ENCODE assay signal across 13 cellular contexts in the genomic region with DNA sequence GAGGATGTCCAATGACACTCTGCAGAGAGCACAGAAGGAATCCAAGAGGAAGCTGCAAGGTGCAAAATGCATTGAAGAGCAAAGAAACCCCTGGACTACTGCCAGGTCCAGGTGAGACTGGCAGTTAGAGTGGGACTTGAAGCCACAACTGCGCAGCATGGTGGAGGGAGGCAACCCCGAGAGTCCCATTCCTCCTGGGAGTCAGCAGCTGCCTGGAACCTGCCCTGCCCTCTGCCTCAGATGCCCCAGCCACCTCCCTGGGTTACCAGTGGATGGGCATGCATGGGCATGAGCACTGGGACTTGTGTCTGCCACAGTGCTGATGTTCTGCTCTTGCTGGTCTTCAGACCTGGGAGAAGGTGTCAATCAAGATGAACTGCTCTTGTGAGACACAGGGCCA. TPM values are rescaled to one million over a fixed set of nuclear protein-coding genes. Genes with fewer than 3 reads are reported as not detected.
DNase-seq lines count a peak whose midpoint lies in the region; ATAC-seq, FAIRE-seq and TF ChIP-seq lines count a peak whose summit lies in the region.
"Had no signal": no experiment of that assay in that cellular context is flagged by ENCODE, and none has a peak within 500 bp of the region (broad histone marks: within the 10 kb centered on the region; RNA-seq: fewer than 3 reads in every experiment).

No MANE protein-coding gene starts in this region.

- H3K27me3 ChIP-seq in heart right ventricle: peaks cover 0 to 11% (median 0%) of the 10 kb centered on the region in 7 donors
- no peaks in the 10 kb centered on the region for H3K27me3 ChIP-seq in vagina
- no peaks in the 10 kb centered on the region for H3K27me3 ChIP-seq in SJCRH30

- peaks cover 15% of the 10 kb centered on the region for H3K4me1 Mint-ChIP-seq in activated CD4-positive, alpha-beta memory T cell treated with anti-CD3 and anti-CD28 coated beads for 36 hours (ENCODE audit: low read depth)

- FAIRE-seq in kidney (lab: Jason Lieb, UNC): no peak
- FAIRE-seq: endothelial cell of umbilical vein had no signal

- H3K36me3 Mint-ChIP-seq in activated CD4-positive, alpha-beta memory T cell treated with anti-CD3 and anti-CD28 coated beads for 36 hours: no peaks in the 10 kb centered on the region

- H3K4me3 ChIP-seq in heart right ventricle: no peak overlapping the region
- no peak overlapping the region for H3K4me3 ChIP-seq in kidney (ENCODE audit: low read length in 2 of 2)
- H3K4me3 ChIP-seq in vagina: no peak overlapping the region
- H3K4me3 ChIP-seq in SJCRH30: no peak overlapping the region

- CTCF ChIA-PET in activated CD4-positive, alpha-beta memory T cell treated with anti-CD3 and anti-CD28 coated beads for 36 hours (lab: Charles Lee): interaction anchor here (0.7 to 2.5 kb wide), 27 partner anchors 14 to 489 kb away, joined by 3 to 26 read pairs (median 4); partner anchors contain the start of genes ANKMY1, CAPN10, NDUFA10 and RNPEPL1

- DNase-seq in left cardiac atrium (peak; percentile 4), heart right ventricle (no peak), kidney (peak; percentile 56), vagina (ENCODE audit: extremely low spot score in 2 of 2) (peak; percentile 80 to 88), NCI-H2171 treated with DMSO at 0.1 percent for 48 hours (lab: John Stamatoyannopoulos, UW) (no peak), SJCRH30 (no peak), AG20443 (ENCODE audit: low spot score) (no peak)
- peak; percentile 8 for DNase-seq in activated CD4-positive, alpha-beta memory T cell treated with anti-CD3 and anti-CD28 coated beads for 36 hours
- DNase-seq: activated naive CD8-positive, alpha-beta T cell treated with anti-CD3 and anti-CD28 coated beads, Interleukin-2, amount 50 U/mL, for 24 hours; NCI-H1436 had no signal

- no peaks in the 10 kb centered on the region for H3K9me3 ChIP-seq in heart right ventricle
- no peaks in the 10 kb centered on the region for H3K9me3 ChIP-seq in kidney (ENCODE audit: control insufficient read depth in 1 of 2, low read length in 2 of 2)
- H3K9me3 ChIP-seq in vagina: no peaks in the 10 kb centered on the region
- no peaks in the 10 kb centered on the region for H3K9me3 ChIP-seq in SJCRH30 (replicated peaks)

- no peak for TF ChIP-seq POLR2A in vagina (IDR thresholded peaks at IDR 0.05)

- H3K27ac Mint-ChIP-seq in activated CD4-positive, alpha-beta memory T cell treated with anti-CD3 and anti-CD28 coated beads for 36 hours: peak overlapping the region; percentile 70

- intact Hi-C loops in left cardiac atrium (cut with DNase I): loop anchor here (5.0 to 10.0 kb wide), 3 partner anchors 188 to 320 kb away; no protein-coding TSS in a partner anchor
- intact Hi-C loops in heart right ventricle (cut with DNase I): loop anchor here in 8 of 10 donors (5.0 to 10.0 kb wide), 7 partner anchors 188 to 330 kb away; no protein-coding TSS in a partner anchor
- intact Hi-C loops in activated CD4-positive, alpha-beta memory T cell treated with anti-CD3 and anti-CD28 coated beads for 36 hours (cut with micrococcal nuclease): loop anchor here (2.0 to 10.0 kb wide), 4 partner anchors 48 to 328 kb away; partner anchors contain the start of genes CAPN10 and DUSP28
- intact Hi-C loops in kidney (cut with DNase I): no loop called here
- intact Hi-C loops in vagina (cut with DNase I): no loop called here

- H3K4me1 ChIP-seq in heart right ventricle (peaks cover 0 to 11% (median under 1%) of the 10 kb centered on the region in 9 donors), kidney (ENCODE audit: control insufficient read depth in 1 of 2, insufficient read depth in 1 of 2, low read depth in 1 of 2, low read length in 2 of 2) (no peaks in the 10 kb centered on the region), vagina (peaks cover 6% of the 10 kb centered on the region), SJCRH30 (no peaks in the 10 kb centered on the region)

- H3K36me3 ChIP-seq in heart right ventricle: peaks cover 0 to 21% (median 0%) of the 10 kb centered on the region in 9 donors
- H3K36me3 ChIP-seq in kidney (ENCODE audit: control insufficient read depth in 1 of 2, insufficient read depth in 2 of 2, low read length in 2 of 2): peaks cover 0 to 2% of the 10 kb centered on the region in 2 donors
- no peaks in the 10 kb centered on the region for H3K36me3 ChIP-seq in vagina
- no peaks in the 10 kb centered on the region for H3K36me3 ChIP-seq in SJCRH30

- no peak overlapping the region for H3K4me3 Mint-ChIP-seq in activated CD4-positive, alpha-beta memory T cell treated with anti-CD3 and anti-CD28 coated beads for 36 hours
- H3K4me3 Mint-ChIP-seq: T-helper 2 cell treated with Interferon-gamma antibody and Interleukin-4, amounts not matched to agents 5 μg/mL and 100 μg/mL, for 36 hours had no signal

- H3K9ac ChIP-seq in kidney (ENCODE audit: low read length in 2 of 2): no peak overlapping the region

- H3K9me3 Mint-ChIP-seq in activated CD4-positive, alpha-beta memory T cell treated with anti-CD3 and anti-CD28 coated beads for 36 hours: no peaks in the 10 kb centered on the region
- H3K9me3 Mint-ChIP-seq: activated naive CD8-positive, alpha-beta T cell treated with anti-CD3 and anti-CD28 coated beads, Interleukin-2, amount 50 U/mL, for 24 hours; IgD-negative memory B cell; T-helper 2 cell treated with Interferon-gamma antibody and Interleukin-4, amounts not matched to agents 5 μg/mL and 100 μg/mL, for 36 hours had no signal

- no peaks in the 10 kb centered on the region for H3K27me3 Mint-ChIP-seq in activated CD4-positive, alpha-beta memory T cell treated with anti-CD3 and anti-CD28 coated beads for 36 hours
- H3K27me3 Mint-ChIP-seq: activated naive CD8-positive, alpha-beta T cell treated with anti-CD3 and anti-CD28 coated beads, Interleukin-2, amount 50 U/mL, for 24 hours; IgD-negative memory B cell had no signal

- TF ChIP-seq CTCF in heart right ventricle (IDR thresholded peaks at IDR 0.05): no peak
- no peak for TF ChIP-seq CTCF in kidney (IDR thresholded peaks at IDR 0.05; ENCODE audit: borderline replicate concordance, extremely low read depth, insufficient read depth)
- no peak for TF ChIP-seq CTCF in vagina (IDR thresholded peaks at IDR 0.05)

- no peak for ATAC-seq in left cardiac atrium
- no peak for ATAC-seq in heart right ventricle

- POLR2A ChIA-PET in activated CD4-positive, alpha-beta memory T cell treated with anti-CD3 and anti-CD28 coated beads for 36 hours (lab: Charles Lee): interaction anchor here (0.7 to 1.4 kb wide), 3 partner anchors 44 to 72 kb away, joined by 4 to 6 read pairs (median 4); partner anchors contain the start of gene CAPN10

- 97 to 98% methylated on average over 2 of the region's 2 CpGs for WGBS in heart right ventricle, 2 donors

- no peak overlapping the region for H3K27ac ChIP-seq in heart right ventricle
- H3K27ac ChIP-seq in kidney (ENCODE audit: low read depth in 2 of 2, low read length in 2 of 2): no peak overlapping the region
- no peak overlapping the region for H3K27ac ChIP-seq in vagina
- H3K27ac ChIP-seq in SJCRH30: no peak overlapping the region

RNA-seq across cellular contexts. Expression of gene ANKMY1, which starts 43.2 kb away (rescaled TPM):
- total RNA-seq in left cardiac atrium: 1 to 10 TPM; 4.9 to 8.1 TPM
- total RNA-seq in heart right ventricle: 1 to 10 TPM; 3.8 to 7.8 (median 5.3) TPM
- 10 to 100 TPM in 1 of 2 donors, 1 to 10 TPM in 1; 1.9 to 15.6 TPM for polyA plus RNA-seq in heart right ventricle
- 10 to 100 TPM; 18.4 to 19.1 TPM for total RNA-seq in activated CD4-positive, alpha-beta memory T cell treated with anti-CD3 and anti-CD28 coated beads for 36 hours
- 22.1 TPM for total RNA-seq in kidney
- 3.0 TPM for polyA plus RNA-seq in kidney (ENCODE audit: insufficient read depth, low read depth, low replicate concordance)
- 20.6 TPM for total RNA-seq in vagina
- 6.3 and 6.7 TPM in 2 replicates for total RNA-seq in SJCRH30 (2014; rRNA removed; shearing (Covaris generic))

RNA-seq across cellular contexts. Expression of gene DUSP28, which starts 45.5 kb away (rescaled TPM):
- total RNA-seq in left cardiac atrium: 1 to 10 TPM; 8.1 to 8.2 TPM
- 10 to 100 TPM; 10.6 to 22.1 (median 15.4) TPM for total RNA-seq in heart right ventricle
- 1 to 10 TPM; 4.7 to 7.3 TPM for polyA plus RNA-seq in heart right ventricle
- total RNA-seq in activated CD4-positive, alpha-beta memory T cell treated with anti-CD3 and anti-CD28 coated beads for 36 hours: 1 to 10 TPM; 4.1 to 4.2 TPM
- 7.0 TPM for total RNA-seq in kidney
- polyA plus RNA-seq in kidney (ENCODE audit: insufficient read depth, low read depth, low replicate concordance): 5.9 TPM
- 5.9 TPM for total RNA-seq in vagina
- total RNA-seq in SJCRH30 (2014; rRNA removed; shearing (Covaris generic)): 9.3 and 11.3 TPM in 2 replicates

RNA-seq across cellular contexts. Expression of gene RNPEPL1, which starts 53.7 kb away (rescaled TPM):
- 10 to 100 TPM; 47.3 to 67.6 TPM for total RNA-seq in left cardiac atrium
- 100 to 1,000 TPM in 2 of 10 donors, 10 to 100 TPM in 8; 62.8 to 116 (median 73.3) TPM for total RNA-seq in heart right ventricle
- 100 to 1,000 TPM in 1 of 2 donors, 10 to 100 TPM in 1; 76.7 to 247 TPM for polyA plus RNA-seq in heart right ventricle
- total RNA-seq in activated CD4-positive, alpha-beta memory T cell treated with anti-CD3 and anti-CD28 coated beads for 36 hours: 10 to 100 TPM; 55.2 to 56.0 TPM
- 77.4 TPM for total RNA-seq in kidney
- polyA plus RNA-seq in kidney (ENCODE audit: insufficient read depth, low read depth, low replicate concordance): 65.4 TPM
- 65.1 TPM for total RNA-seq in vagina
- 6.0 and 8.4 TPM in 2 replicates for total RNA-seq in SJCRH30 (2014; rRNA removed; shearing (Covaris generic))

Comparison
In these comparisons a context has a peak if more than half of its experiments do, and no peak if none do; other contexts are left out.
1. DNase-seq: peak in left cardiac atrium (single experiment), activated CD4-positive, alpha-beta memory T cell treated with anti-CD3 and anti-CD28 coated beads for 36 hours (single experiment), kidney (single experiment) and vagina (2 of 2); none in heart right ventricle (0 of 2), NCI-H2171 treated with DMSO at 0.1 percent for 48 hours (single experiment), SJCRH30 (0 of 2) and AG20443 (single experiment).
2. intact Hi-C loops: an anchor here in left cardiac atrium (5.0 to 10.0 kb wide), heart right ventricle (5.0 to 10.0 kb wide) and activated CD4-positive, alpha-beta memory T cell treated with anti-CD3 and anti-CD28 coated beads for 36 hours (2.0 to 10.0 kb wide); none called in kidney and vagina.